35 cellular contexts compared by ENCODE assay signal in genomic region chr18:52607985-52608384, GRCh38.
"Had no signal": no experiment of that assay in that cellular context is flagged by ENCODE, and none has a peak within 500 bp of the region (broad histone marks: within the 10 kb centered on the region; RNA-seq: fewer than 3 reads in every experiment).

No MANE protein-coding gene starts in this region.

- H3K4me3 ChIP-seq: MG63 had no signal

- DNase-seq: Kasumi-1, MG63, MM.1S, MV-4-11, NCI-H1048, NCI-H1092, NCI-H1092 treated with DMSO at 0.1 percent for 48 hours, NCI-H1105, NCI-H1105 treated with DMSO at 0.1 percent for 48 hours, NCI-H1417, NCI-H1417 treated with DMSO at 0.1 percent for 48 hours, NCI-H1436, NCI-H1436 treated with DMSO at 0.1 percent for 48 hours, NCI-H146, NCI-H1694, NCI-H1694 treated with DMSO at 0.1 percent for 48 hours, NCI-H187, NCI-H187 treated with DMSO at 0.1 percent for 48 hours, NCI-H1930, NCI-H2029, NCI-H2029 treated with DMSO at 0.1 percent for 48 hours, NCI-H2081, NCI-H2081 treated with DMSO at 0.1 percent for 48 hours, NCI-H2107, NCI-H2171, NCI-H2171 treated with DMSO at 0.1 percent for 48 hours, NCI-H2227 treated with DMSO at 0.1 percent for 48 hours, NCI-H226, NCI-H345, NCI-H446, NCI-H446 treated with DMSO at 0.1 percent for 48 hours, NCI-H510A, NCI-H510A treated with DMSO at 0.1 percent for 48 hours, NCI-H524, NCI-H524 treated with DMSO at 0.1 percent for 48 hours had no signal

- H3K36me3 ChIP-seq: MG63 had no signal

- H3K27me3 ChIP-seq: MG63 had no signal

- H3K9me3 ChIP-seq: MG63 had no signal
